19 cellular contexts compared by ENCODE assay signal in genomic region chr2:190755796-190756415, GRCh38.
DNase-seq lines count a peak whose midpoint lies in the region; ATAC-seq and TF ChIP-seq lines count a peak whose summit lies in the region.
"Had no signal": no experiment of that assay in that cellular context is flagged by ENCODE, and none has a peak within 500 bp of the region (broad histone marks: within the 10 kb centered on the region; RNA-seq: fewer than 3 reads in every experiment).

No MANE protein-coding gene starts in this region.

- H3K27me3 ChIP-seq in adrenal gland: no peaks in the 10 kb centered on the region
- H3K27me3 ChIP-seq: Peyer's patch had no signal

- no peak overlapping the region for H3K27ac ChIP-seq in adrenal gland
- H3K27ac ChIP-seq: A549, Peyer's patch, SK-N-MC had no signal

- peaks cover 32% of the 10 kb centered on the region for H3K4me1 Mint-ChIP-seq in stimulated activated effector memory CD8-positive, alpha-beta T cell treated with anti-CD3 and anti-CD28 coated beads, Interleukin-12 subunit alpha, Interleukin-12 subunit beta, amount 100 ng/mL, for 72 hours

- H3K36me3 ChIP-seq in adrenal gland (replicated peaks in 1 of 2): no peaks in the 10 kb centered on the region
- H3K36me3 ChIP-seq: Peyer's patch had no signal

- POLR2A ChIA-PET in HEK293T (lab: Yijun Ruan, JAX): no interaction called here

- no peak overlapping the region for H3K27ac Mint-ChIP-seq in stimulated activated effector memory CD8-positive, alpha-beta T cell treated with anti-CD3 and anti-CD28 coated beads, Interleukin-12 subunit alpha, Interleukin-12 subunit beta, amount 100 ng/mL, for 72 hours

- no peaks in the 10 kb centered on the region for H3K4me1 ChIP-seq in adrenal gland (replicated peaks in 1 of 2)
- H3K4me1 ChIP-seq: Peyer's patch had no signal

- H3K9me3 ChIP-seq in adrenal gland (replicated peaks in 1 of 3): no peaks in the 10 kb centered on the region
- H3K9me3 ChIP-seq: A549, Peyer's patch had no signal

- DNase-seq in left cardiac atrium (no peak), Right ventricle myocardium superior (no peak), NCI-H2227 (lab: John Stamatoyannopoulos, UW; ENCODE audit: unreplicated experiment) (peak; percentile 12), fibroblast of villous mesenchyme (ENCODE audit: low read depth) (peak; percentile 35), adrenal gland (no peak), D341Med (ENCODE audit: low spot score) (no peak), HEK293T (ENCODE audit: extremely low spot score) (no peak)
- DNase-seq in stimulated activated effector memory CD8-positive, alpha-beta T cell treated with anti-CD3 and anti-CD28 coated beads, Interleukin-12 subunit alpha, Interleukin-12 subunit beta, amount 100 ng/mL, for 72 hours (ENCODE audit: low spot score in 2 of 2): no peak
- DNase-seq: CD4-positive, CD25-positive, alpha-beta regulatory T cell; DMS79 treated with DMSO at 0.1 percent for 48 hours; KBM-7; NCI-H1092; NCI-H2081 treated with DMSO at 0.1 percent for 48 hours; NCI-H226; NCI-H524 treated with DMSO at 0.1 percent for 48 hours; Peyer's patch had no signal

- TF ChIP-seq CTCF in fibroblast of villous mesenchyme (IDR thresholded peaks at IDR 0.05; ENCODE audit: insufficient read depth, low read depth, low read length) (no peak), adrenal gland (IDR thresholded peaks at IDR 0.05) (no peak)

- H3K4me3 ChIP-seq in fibroblast of villous mesenchyme (ENCODE audit: low read depth, low read length): no peak overlapping the region
- no peak overlapping the region for H3K4me3 ChIP-seq in adrenal gland
- H3K4me3 ChIP-seq: A549, Peyer's patch, SK-N-MC had no signal

- no peak for TF ChIP-seq POLR2A in adrenal gland (IDR thresholded peaks at IDR 0.05)

- ATAC-seq in left cardiac atrium: peak; percentile 14 to 73
- ATAC-seq in Right ventricle myocardium superior (ENCODE audit: poor library complexity): no peak
- peak; percentile 31 for ATAC-seq in stimulated activated effector memory CD8-positive, alpha-beta T cell treated with anti-CD3 and anti-CD28 coated beads, Interleukin-12 subunit alpha, Interleukin-12 subunit beta, amount 100 ng/mL, for 72 hours
- ATAC-seq: A549, Right ventricle myocardium inferior had no signal

- no peak overlapping the region for H3K4me3 Mint-ChIP-seq in stimulated activated effector memory CD8-positive, alpha-beta T cell treated with anti-CD3 and anti-CD28 coated beads, Interleukin-12 subunit alpha, Interleukin-12 subunit beta, amount 100 ng/mL, for 72 hours
- H3K4me3 Mint-ChIP-seq: CD4-positive, CD25-positive, alpha-beta regulatory T cell had no signal

- intact Hi-C loops in left cardiac atrium (cut with DNase I) (no loop called here), Right ventricle myocardium superior (cut with DNase I) (no loop called here), adrenal gland (cut with DNase I) (no loop called here)

- CTCF ChIA-PET in HEK293T (lab: Yijun Ruan, JAX): no interaction called here

- WGBS in adrenal gland, 4 donors: 40 to 60% (median 58%) methylated on average over 5 of the region's 5 CpGs

- peaks cover 9% of the 10 kb centered on the region for H3K36me3 Mint-ChIP-seq in stimulated activated effector memory CD8-positive, alpha-beta T cell treated with anti-CD3 and anti-CD28 coated beads, Interleukin-12 subunit alpha, Interleukin-12 subunit beta, amount 100 ng/mL, for 72 hours

- no peaks in the 10 kb centered on the region for H3K9me3 Mint-ChIP-seq in stimulated activated effector memory CD8-positive, alpha-beta T cell treated with anti-CD3 and anti-CD28 coated beads, Interleukin-12 subunit alpha, Interleukin-12 subunit beta, amount 100 ng/mL, for 72 hours

TF ChIP-seq in HEK293T, 16 proteins besides CTCF, POLR2A, EP300 and RAD21:
- TF ChIP-seq SP1 (IDR thresholded peaks at IDR 0.05) (no peak), HDGF (IDR thresholded peaks at IDR 0.05; ENCODE audit: borderline replicate concordance) (no peak), FOXK2 (IDR thresholded peaks at IDR 0.05) (no peak), TARDBP (IDR thresholded peaks at IDR 0.05) (no peak), ARNT (IDR thresholded peaks at IDR 0.05) (no peak), FOXM1 (IDR thresholded peaks at IDR 0.05; ENCODE audit: borderline replicate concordance) (no peak), NFRKB (IDR thresholded peaks at IDR 0.05) (no peak), BHLHE40 (IDR thresholded peaks at IDR 0.05; ENCODE audit: borderline replicate concordance) (no peak), FOXA1 (IDR thresholded peaks at IDR 0.05) (no peak), LEF1 (IDR thresholded peaks at IDR 0.05; ENCODE audit: borderline replicate concordance) (no peak)
- TF ChIP-seq, protein P1, sequence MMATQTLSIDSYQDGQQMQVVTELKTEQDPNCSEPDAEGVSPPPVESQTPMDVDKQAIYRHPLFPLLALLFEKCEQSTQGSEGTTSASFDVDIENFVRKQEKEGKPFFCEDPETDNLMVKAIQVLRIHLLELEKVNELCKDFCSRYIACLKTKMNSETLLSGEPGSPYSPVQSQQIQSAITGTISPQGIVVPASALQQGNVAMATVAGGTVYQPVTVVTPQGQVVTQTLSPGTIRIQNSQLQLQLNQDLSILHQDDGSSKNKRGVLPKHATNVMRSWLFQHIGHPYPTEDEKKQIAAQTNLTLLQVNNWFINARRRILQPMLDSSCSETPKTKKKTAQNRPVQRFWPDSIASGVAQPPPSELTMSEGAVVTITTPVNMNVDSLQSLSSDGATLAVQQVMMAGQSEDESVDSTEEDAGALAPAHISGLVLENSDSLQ (IDR thresholded peaks at IDR 0.05): no peak
TF ChIP-seq in HEK293T: peak in this region for 0.

Comparison
In these comparisons a context has a peak if more than half of its experiments do, and no peak if none do; other contexts are left out.
1. DNase-seq: peak in NCI-H2227 (single experiment) and fibroblast of villous mesenchyme (single experiment); none in left cardiac atrium (single experiment), Right ventricle myocardium superior (single experiment), stimulated activated effector memory CD8-positive, alpha-beta T cell treated with anti-CD3 and anti-CD28 coated beads, Interleukin-12 subunit alpha, Interleukin-12 subunit beta, amount 100 ng/mL, for 72 hours (0 of 2), adrenal gland (0 of 7), D341Med (single experiment) and HEK293T (single experiment).